Comparison of ENCODE assay signal across 13 cellular contexts in the genomic region with DNA sequence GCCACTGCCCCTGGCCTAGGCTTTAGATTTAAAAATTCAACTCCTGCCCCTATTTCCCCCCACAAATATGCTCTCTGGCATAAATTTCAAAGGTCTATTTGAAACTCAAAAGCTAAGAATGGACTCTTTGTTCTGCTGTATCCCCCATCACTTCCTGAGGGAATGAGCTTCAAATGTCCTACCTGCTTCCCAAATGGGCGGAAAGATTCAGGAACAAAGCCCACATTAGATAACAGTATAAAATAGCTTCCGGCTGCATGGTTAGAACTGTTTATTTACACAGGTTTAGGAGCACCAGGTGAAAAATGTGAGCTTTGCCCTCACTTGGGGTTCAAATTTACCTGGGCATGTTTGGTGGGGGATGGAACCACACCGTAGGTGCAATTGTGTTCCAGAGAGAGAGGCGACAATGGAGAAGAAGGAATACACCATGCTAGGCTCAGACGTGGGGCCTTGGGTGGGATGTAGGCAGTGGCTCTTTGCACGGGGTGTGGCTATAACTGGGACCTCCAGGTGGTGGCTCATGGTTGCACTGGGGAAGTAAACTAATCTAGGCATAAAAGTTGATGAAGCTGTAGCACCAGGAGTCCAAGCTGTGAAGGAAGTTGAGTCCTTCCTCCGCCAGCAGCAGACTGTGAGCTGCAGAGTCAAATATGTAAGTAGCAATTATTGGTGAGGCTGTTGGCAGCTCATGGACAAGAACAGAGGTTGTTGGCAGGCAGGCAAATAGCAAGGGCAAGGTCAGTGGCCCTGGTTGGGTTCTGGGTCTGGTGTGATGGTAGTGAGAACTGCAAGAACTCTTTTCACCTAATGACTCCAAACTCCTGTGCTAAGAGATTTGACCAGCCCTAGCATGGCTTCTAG. TPM values are rescaled to one million over a fixed set of nuclear protein-coding genes. Genes with fewer than 3 reads are reported as not detected.
DNase-seq lines count a peak whose midpoint lies in the region; ATAC-seq and TF ChIP-seq lines count a peak whose summit lies in the region.
"Had no signal": no experiment of that assay in that cellular context is flagged by ENCODE, and none has a peak within 500 bp of the region (broad histone marks: within the 10 kb centered on the region; RNA-seq: fewer than 3 reads in every experiment).

No MANE protein-coding gene starts in this region.

- no peaks in the 10 kb centered on the region for H3K36me3 Mint-ChIP-seq in activated T-cell treated with anti-CD3 and anti-CD28 coated beads, Interleukin-2, amount 50 U/mL, for 24 hours (ENCODE audit: low read depth)
- H3K36me3 Mint-ChIP-seq: stimulated activated memory B cell treated with anti-CD40 and anti-IgM and Interleukin-4, amounts not matched to agents 10 μg/mL and 1 μg/mL and 100 μg/mL, for 72 hours had no signal

- H3K36me3 ChIP-seq in ACC112 (ENCODE audit: insufficient read depth, low read length) (no peaks in the 10 kb centered on the region), esophagus muscularis mucosa (no peaks in the 10 kb centered on the region), osteoblast (ENCODE audit: insufficient read depth, low read length) (no peaks in the 10 kb centered on the region), MM.1S (replicated peaks; ENCODE audit: insufficient read depth, low read length) (no peaks in the 10 kb centered on the region)

- H3K27ac ChIP-seq in ACC112 (ENCODE audit: low read depth, low read length), result peak overlapping the region; percentile 63
- H3K27ac ChIP-seq in esophagus muscularis mucosa (replicated peaks in 1 of 4), result peak overlapping the region; percentile 89 to 93 (median 92)
- H3K27ac ChIP-seq in osteoblast (ENCODE audit: low read depth, low read length), result peak overlapping the region; percentile 96
- no peak overlapping the region for H3K27ac ChIP-seq in MM.1S (ENCODE audit: low read length)
- H3K27ac ChIP-seq: foreskin keratinocyte had no signal

- no peaks in the 10 kb centered on the region for H3K9me3 Mint-ChIP-seq in activated T-cell treated with anti-CD3 and anti-CD28 coated beads, Interleukin-2, amount 50 U/mL, for 24 hours
- H3K9me3 Mint-ChIP-seq: activated T-cell treated with anti-CD3 and anti-CD28 coated beads, Interleukin-2, amount 50 U/mL, for 4 hours; central memory CD8-positive, alpha-beta T cell; stimulated activated memory B cell treated with anti-CD40 and anti-IgM and Interleukin-4, amounts not matched to agents 10 μg/mL and 1 μg/mL and 100 μg/mL, for 72 hours had no signal

- H3K4me2 ChIP-seq in osteoblast (ENCODE audit: insufficient read depth, low read length) (peak overlapping the region; percentile 65), MM.1S (ENCODE audit: low read depth, low read length) (no peak overlapping the region)

- H3K4me1 Mint-ChIP-seq in activated T-cell treated with anti-CD3 and anti-CD28 coated beads, Interleukin-2, amount 50 U/mL, for 24 hours (ENCODE audit: low read depth), result no peaks in the 10 kb centered on the region
- H3K4me1 Mint-ChIP-seq: central memory CD8-positive, alpha-beta T cell had no signal

- no peaks in the 10 kb centered on the region for H3F3A ChIP-seq in MM.1S (ENCODE audit: insufficient read depth, low read length)

- H3K9me3 ChIP-seq in esophagus muscularis mucosa, result no peaks in the 10 kb centered on the region
- no peaks in the 10 kb centered on the region for H3K9me3 ChIP-seq in osteoblast (ENCODE audit: low read depth, low read length)
- no peaks in the 10 kb centered on the region for H3K9me3 ChIP-seq in MM.1S (replicated peaks; ENCODE audit: insufficient read depth, low read length)

- H3K27ac Mint-ChIP-seq in activated T-cell treated with anti-CD3 and anti-CD28 coated beads, Interleukin-2, amount 50 U/mL, for 24 hours, result no peak overlapping the region
- H3K27ac Mint-ChIP-seq: stimulated activated memory B cell treated with anti-CD40 and anti-IgM and Interleukin-4, amounts not matched to agents 10 μg/mL and 1 μg/mL and 100 μg/mL, for 72 hours had no signal

- H4K20me1 ChIP-seq in osteoblast (ENCODE audit: insufficient read depth, low read length) (no peaks in the 10 kb centered on the region), MM.1S (ENCODE audit: insufficient read depth, low read length) (no peaks in the 10 kb centered on the region)

- no peak overlapping the region for H2AFZ ChIP-seq in ACC112 (ENCODE audit: low read length, unreplicated experiment)
- no peak overlapping the region for H2AFZ ChIP-seq in osteoblast (ENCODE audit: low read length)
- H2AFZ ChIP-seq in MM.1S (ENCODE audit: low read length), result no peak overlapping the region

- H3K4me3 Mint-ChIP-seq in activated T-cell treated with anti-CD3 and anti-CD28 coated beads, Interleukin-2, amount 50 U/mL, for 24 hours, result no peak overlapping the region
- H3K4me3 Mint-ChIP-seq: activated T-cell treated with anti-CD3 and anti-CD28 coated beads, Interleukin-2, amount 50 U/mL, for 4 hours; central memory CD8-positive, alpha-beta T cell; stimulated activated memory B cell treated with anti-CD40 and anti-IgM and Interleukin-4, amounts not matched to agents 10 μg/mL and 1 μg/mL and 100 μg/mL, for 72 hours had no signal

- no peaks in the 10 kb centered on the region for H3K79me2 ChIP-seq in ACC112 (ENCODE audit: control insufficient read depth, insufficient read depth, low read length, unreplicated experiment)
- no peaks in the 10 kb centered on the region for H3K79me2 ChIP-seq in osteoblast (ENCODE audit: insufficient read depth, low read length)
- H3K79me2 ChIP-seq in MM.1S (ENCODE audit: low read length), result no peaks in the 10 kb centered on the region

- H3K9me2 ChIP-seq in MM.1S (replicated peaks; ENCODE audit: insufficient read depth, low read length), result no peaks in the 10 kb centered on the region

- no peak overlapping the region for H3K9ac ChIP-seq in MM.1S (ENCODE audit: low read length)

- peak; percentile 4 for DNase-seq in NCI-H748 treated with DMSO at 0.1 percent for 48 hours (lab: John Stamatoyannopoulos, UW)
- no peak for DNase-seq in esophagus muscularis mucosa (ENCODE audit: extremely low spot score)
- no peak for DNase-seq in osteoblast (ENCODE audit: insufficient read length, low spot score, missing footprints)
- no peak for DNase-seq in NCI-H1092 (lab: John Stamatoyannopoulos, UW)
- DNase-seq in activated T-cell treated with anti-CD3 and anti-CD28 coated beads, Interleukin-2, amount 50 U/mL, for 24 hours, result no peak
- DNase-seq in MM.1S, result no peak
- DNase-seq: activated T-cell treated with anti-CD3 and anti-CD28 coated beads, Interleukin-2, amount 50 U/mL, for 4 hours; foreskin keratinocyte; NK-92 treated with Interleukin-12 subunit alpha and Interleukin-12 subunit beta, amount 100 ng/mL, for 24 hours had no signal

- 82% methylated on average over 7 of the region's 7 CpGs for whole genome bisulfite sequencing in esophagus muscularis mucosa

- no peak for TF ChIP-seq POLR2A in esophagus muscularis mucosa (IDR thresholded peaks at IDR 0.05; ENCODE audit: low read depth)

- peaks cover 41% of the 10 kb centered on the region for H3K4me1 ChIP-seq in ACC112 (ENCODE audit: control insufficient read depth, insufficient read depth, low read length, unreplicated experiment)
- H3K4me1 ChIP-seq in esophagus muscularis mucosa, result peaks cover 52 to 67% (median 65%) of the 10 kb centered on the region in 4 donors
- H3K4me1 ChIP-seq in osteoblast (ENCODE audit: insufficient read depth, low read length), result peaks cover 46% of the 10 kb centered on the region
- no peaks in the 10 kb centered on the region for H3K4me1 ChIP-seq in MM.1S (ENCODE audit: low read length)

- no peak for TF ChIP-seq EP300 in esophagus muscularis mucosa (IDR thresholded peaks at IDR 0.05)

- intact Hi-C loops in esophagus muscularis mucosa (cut with DNase I), result no loop called here

- H3K4me3 ChIP-seq in ACC112 (ENCODE audit: low read depth, low read length), result no peak overlapping the region
- no peak overlapping the region for H3K4me3 ChIP-seq in esophagus muscularis mucosa
- H3K4me3 ChIP-seq in osteoblast (ENCODE audit: insufficient read depth, low read length), result peak overlapping the region; percentile 9
- H3K4me3 ChIP-seq in MM.1S (ENCODE audit: low read length), result no peak overlapping the region

- no peak for ATAC-seq in HG02610 (IDR thresholded peaks at IDR 0.05; ENCODE audit: unreplicated experiment)
- ATAC-seq: activated T-cell treated with anti-CD3 and anti-CD28 coated beads, Interleukin-2, amount 50 U/mL, for 4 hours; stimulated activated memory B cell treated with anti-CD40 and anti-IgM and Interleukin-4, amounts not matched to agents 10 μg/mL and 1 μg/mL and 100 μg/mL, for 72 hours had no signal

- TF ChIP-seq CTCF in esophagus muscularis mucosa (IDR thresholded peaks at IDR 0.05) (no peak), osteoblast (IDR thresholded peaks at IDR 0.05; ENCODE audit: extremely low read depth, low read depth, low read length) (no peak), MM.1S (IDR thresholded peaks at IDR 0.05; ENCODE audit: low read length) (no peak)

- H3K27me3 ChIP-seq in ACC112 (ENCODE audit: insufficient read depth, low read length) (no peaks in the 10 kb centered on the region), esophagus muscularis mucosa (no peaks in the 10 kb centered on the region), osteoblast (ENCODE audit: insufficient read depth, low read length) (no peaks in the 10 kb centered on the region), MM.1S (replicated peaks; ENCODE audit: insufficient read depth, low read length) (no peaks in the 10 kb centered on the region)
- H3K27me3 ChIP-seq: foreskin keratinocyte had no signal

- no peaks in the 10 kb centered on the region for H3K27me3 Mint-ChIP-seq in activated T-cell treated with anti-CD3 and anti-CD28 coated beads, Interleukin-2, amount 50 U/mL, for 24 hours
- H3K27me3 Mint-ChIP-seq: central memory CD8-positive, alpha-beta T cell; stimulated activated memory B cell treated with anti-CD40 and anti-IgM and Interleukin-4, amounts not matched to agents 10 μg/mL and 1 μg/mL and 100 μg/mL, for 72 hours had no signal

RNA-seq across cellular contexts. Expression of a gene that starts 41.5 kb away (rescaled TPM):
- 10 to 100 TPM; 53.6 to 89.7 (median 56.6) TPM for total RNA-seq in esophagus muscularis mucosa
- 80.7 and 81.1 TPM in 2 replicates for total RNA-seq in osteoblast
